Comparison of ENCODE assay signal across 25 cellular contexts in the genomic region with DNA sequence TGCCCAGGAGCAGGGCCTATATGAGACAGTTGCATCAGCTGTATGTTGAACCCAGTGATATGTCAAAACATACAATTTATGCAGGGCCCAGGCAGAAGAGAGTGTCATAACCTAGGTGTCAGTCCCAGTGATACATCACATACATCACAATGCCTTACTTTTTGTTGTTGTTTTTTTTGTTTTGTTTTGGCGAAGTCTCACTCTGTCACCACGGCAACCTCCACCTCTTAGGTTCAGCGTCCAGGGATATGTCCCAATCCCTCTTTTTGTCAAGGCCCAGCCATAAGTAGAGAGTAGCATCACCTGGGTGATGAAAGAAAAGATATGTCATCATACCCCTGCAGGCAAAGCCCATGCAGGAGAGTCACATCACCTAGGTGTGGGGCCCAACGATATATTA. TPM values are rescaled to one million over a fixed set of nuclear protein-coding genes. Genes with fewer than 3 reads are reported as not detected.
"Had no signal": no experiment of that assay in that cellular context is flagged by ENCODE, and none has a peak within 500 bp of the region (broad histone marks: within the 10 kb centered on the region; RNA-seq: fewer than 3 reads in every experiment).

No MANE protein-coding gene starts in this region.

- DNase-seq: stimulated activated CD4-positive, alpha-beta T cell treated with anti-CD3 and anti-CD28 coated beads, Interleukin-2, amount 100 ng/mL, for 48 hours; stimulated activated CD4-positive, alpha-beta T cell treated with anti-CD3 and anti-CD28 coated beads, Interleukin-4, amount 100 ng/mL, for 1 hour; stimulated activated CD4-positive, alpha-beta T cell treated with anti-CD3 and anti-CD28 coated beads, Interleukin-4, amount 100 ng/mL, for 24 hours; stimulated activated CD4-positive, alpha-beta T cell treated with anti-CD3 and anti-CD28 coated beads, Interleukin-4, amount 100 ng/mL, for 4 hours; stimulated activated CD8-positive, alpha-beta memory T cell treated with anti-CD3 and anti-CD28 coated beads, Interleukin-4, amount 100 ng/mL, for 48 hours; stimulated activated naive B cell treated with anti-CD40 and anti-IgM and Interleukin-4, amounts not matched to agents 10 μg/mL and 1 μg/mL and 100 μg/mL, for 72 hours; stimulated activated naive CD4-positive, alpha-beta T cell; stimulated activated naive CD4-positive, alpha-beta T cell treated with Interleukin-2 at 50 U/mL for 16 hours; stimulated activated naive CD8-positive, alpha-beta T cell treated with anti-CD3 and anti-CD28 coated beads, Interleukin-15, amount 100 ng/mL, for 72 hours; stimulated activated naive CD8-positive, alpha-beta T cell treated with anti-CD3 and anti-CD28 coated beads, Interleukin-15, Interleukin-2, amounts not matched to agents 100 U/mL and 50 U/mL, for 24 hours; stomach; substantia nigra; testis; thyroid gland; tibial artery; transverse colon; upper lobe of left lung; upper lobe of right lung; uterus had no signal

- H3K9me3 ChIP-seq: suprapubic skin, testis, thoracic aorta, thyroid gland, tibial artery, tibial nerve, transverse colon, upper lobe of right lung, uterus, vagina had no signal

- H3K27me3 ChIP-seq: stomach, suprapubic skin, testis, thyroid gland, tibial artery, tibial nerve, transverse colon, upper lobe of left lung, upper lobe of right lung, uterus, vagina had no signal

- H3K4me1 ChIP-seq: stomach, suprapubic skin, testis, thyroid gland, tibial artery, tibial nerve, transverse colon, upper lobe of left lung, upper lobe of right lung, uterus, vagina had no signal

- H3K27ac ChIP-seq: stomach, suprapubic skin, testis, thoracic aorta, thyroid gland, tibial artery, tibial nerve, transverse colon, upper lobe of left lung, upper lobe of right lung, uterus, vagina had no signal

- ATAC-seq: stimulated activated effector memory CD8-positive, alpha-beta T cell treated with anti-CD3 and anti-CD28 coated beads, Interleukin-12 subunit alpha, Interleukin-12 subunit beta, amount 100 ng/mL, for 72 hours; stimulated activated memory B cell treated with anti-CD40 and anti-IgM and Interleukin-4, amounts not matched to agents 10 μg/mL and 1 μg/mL and 100 μg/mL, for 72 hours; stimulated activated naive B cell treated with anti-CD40 and anti-IgM and Interleukin-4, amounts not matched to agents 10 μg/mL and 1 μg/mL and 100 μg/mL, for 72 hours; stimulated activated naive CD8-positive, alpha-beta T cell treated with anti-CD3 and anti-CD28 coated beads, Interleukin-15, amount 100 ng/mL, for 72 hours; stimulated activated naive CD8-positive, alpha-beta T cell treated with anti-CD3 and anti-CD28 coated beads, Interleukin-15, Interleukin-2, amounts not matched to agents 100 U/mL and 50 U/mL, for 24 hours; upper lobe of right lung had no signal

- H3K36me3 ChIP-seq: stomach, suprapubic skin, thoracic aorta, thyroid gland, tibial artery, tibial nerve, transverse colon, upper lobe of left lung, upper lobe of right lung, uterus, vagina had no signal

- H3K4me3 ChIP-seq: stomach, suprapubic skin, testis, thoracic aorta, thyroid gland, tibial artery, tibial nerve, transverse colon, upper lobe of left lung, upper lobe of right lung, uterus, vagina had no signal

RNA-seq across cellular contexts. Expression of a gene that starts 57.0 kb away (rescaled TPM):
- polyA plus RNA-seq: stomach had no signal
